9 cellular contexts compared by ENCODE assay signal in the genomic region with DNA sequence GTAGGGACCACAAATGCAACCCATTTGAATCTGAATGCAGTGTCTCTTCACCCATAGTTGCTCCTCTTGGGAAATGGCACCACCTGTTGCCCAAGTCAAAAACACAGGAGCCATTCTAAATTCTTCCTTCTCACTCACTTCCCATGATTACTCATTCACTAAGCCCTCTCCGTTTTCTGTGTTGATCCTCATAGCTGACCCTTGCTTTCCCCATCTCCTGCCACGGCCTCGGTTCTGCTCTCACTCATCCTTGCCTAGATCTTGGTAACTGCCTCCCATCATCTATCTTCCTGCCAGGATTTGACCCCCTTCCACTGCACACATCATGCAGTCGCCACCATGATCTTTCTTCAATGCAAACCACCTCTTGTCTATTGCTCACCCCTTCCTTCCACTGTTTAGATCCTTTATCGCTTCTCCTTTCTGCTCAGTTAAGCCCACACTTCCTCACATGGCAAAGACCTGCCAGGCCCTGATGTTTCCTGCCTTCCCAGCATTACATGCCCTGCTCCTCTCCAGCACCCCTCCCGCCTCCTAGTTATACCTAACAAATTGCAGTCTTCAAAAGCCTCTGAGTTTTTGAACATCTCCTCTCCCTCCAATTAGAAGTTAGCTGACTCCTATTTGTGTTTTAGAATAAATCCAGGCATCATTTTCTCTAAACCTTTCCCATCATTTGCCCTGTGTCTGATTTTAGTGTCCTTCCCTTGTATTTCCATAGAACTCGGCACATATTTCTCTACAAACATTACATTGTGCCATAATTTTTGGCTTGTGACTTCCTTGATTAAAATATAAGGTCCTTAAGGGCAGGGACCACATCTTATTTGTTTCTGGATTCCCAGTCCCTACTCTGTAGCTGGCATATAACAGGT. TPM values are rescaled to one million over a fixed set of nuclear protein-coding genes. Genes with fewer than 3 reads are reported as not detected.
DNase-seq lines count a peak whose midpoint lies in the region; ATAC-seq and TF ChIP-seq lines count a peak whose summit lies in the region.
"Had no signal": no experiment of that assay in that cellular context is flagged by ENCODE, and none has a peak within 500 bp of the region (broad histone marks: within the 10 kb centered on the region; RNA-seq: fewer than 3 reads in every experiment).

No MANE protein-coding gene starts in this region.

- H3K36me3 Mint-ChIP-seq in nephron (ENCODE audit: low read depth): no peaks in the 10 kb centered on the region

- WGBS in mammary epithelial cell (ENCODE audit: low coverage, missing lambda C conversion rate): 90% methylated on average over 7 of the region's 7 CpGs
- WGBS in body of pancreas, 2 donors: 49% methylated on average over 7 of the region's 7 CpGs

- no peak overlapping the region for H2AFZ ChIP-seq in mammary epithelial cell (ENCODE audit: low read depth, low read length)

- BruUV-seq in mammary epithelial cell (replicated peaks; lab: Mats Ljungman, UMichigan): no TSS peak

- H3K4me3 ChIP-seq in MG63 (no peak overlapping the region), mammary epithelial cell (replicated peaks in 1 of 3; ENCODE audit: insufficient read depth in 1 of 3, low read depth in 2 of 3, low read length in 3 of 3) (no peak overlapping the region), body of pancreas (no peak overlapping the region)

- DNase-seq in GM10266 (ENCODE audit: extremely low spot score) (no peak), MG63 (peak; percentile 13), mammary epithelial cell (peak; percentile 25), NCI-H526 treated with DMSO at 0.1 percent for 48 hours (lab: John Stamatoyannopoulos, UW) (no peak), body of pancreas (no peak), NCI-H1436 treated with DMSO at 0.1 percent for 48 hours (lab: John Stamatoyannopoulos, UW) (no peak)
- no peak for DNase-seq in activated CD4-positive, CD25-positive, alpha-beta regulatory T cell treated with anti-CD3 and anti-CD28 coated beads, Interleukin-2, amount 50 U/mL, for 72 hours
- DNase-seq: nucleus accumbens had no signal

- no peak overlapping the region for H3K4me3 Mint-ChIP-seq in nephron

- peaks cover 4% of the 10 kb centered on the region for H3K27me3 Mint-ChIP-seq in nephron (ENCODE audit: low read depth)

- no peaks in the 10 kb centered on the region for H4K20me1 ChIP-seq in mammary epithelial cell (ENCODE audit: insufficient read depth, low read length)

- dilution Hi-C loops in mammary epithelial cell (cut with HindIII; ENCODE audit: low sequenced_read_pairs): no loop called here

- peaks cover 5% of the 10 kb centered on the region; the same call in 1 of the 2 replicates for H3K9me3 ChIP-seq in MG63
- peaks cover 2% of the 10 kb centered on the region for H3K9me3 ChIP-seq in mammary epithelial cell (replicated peaks; ENCODE audit: insufficient read depth, low read length)
- H3K9me3 ChIP-seq in body of pancreas: no peaks in the 10 kb centered on the region

- no peak overlapping the region for H3K9ac ChIP-seq in mammary epithelial cell (ENCODE audit: insufficient read depth, low read length)

- no peaks in the 10 kb centered on the region for H3K79me2 ChIP-seq in mammary epithelial cell (ENCODE audit: insufficient read depth, low read length)

- no peak for TF ChIP-seq POLR2A in body of pancreas (IDR thresholded peaks at IDR 0.05)

- no peak overlapping the region for H3K4me2 ChIP-seq in mammary epithelial cell (ENCODE audit: insufficient read depth, low read depth, low read length)

- no peaks in the 10 kb centered on the region for H3K4me1 ChIP-seq in mammary epithelial cell (ENCODE audit: insufficient read depth, low read length)
- H3K4me1 ChIP-seq in body of pancreas: no peaks in the 10 kb centered on the region

- H3K9me3 Mint-ChIP-seq in nephron: peaks cover 37% of the 10 kb centered on the region

- intact Hi-C loops in mammary epithelial cell (cut with micrococcal nuclease) (loop anchor here (1.0 to 5.0 kb wide), 3 partner anchors 134 to 368 kb away; partner anchors contain the start of genes COX15 and CUTC), body of pancreas (cut with DNase I) (no loop called here)

- H3K36me3 ChIP-seq in MG63 (no peaks in the 10 kb centered on the region), mammary epithelial cell (ENCODE audit: insufficient read depth, low read length) (no peaks in the 10 kb centered on the region), body of pancreas (replicated peaks in 1 of 2; ENCODE audit: insufficient read depth in 1 of 2, low read depth in 2 of 2) (no peaks in the 10 kb centered on the region)

- H3K27ac ChIP-seq in mammary epithelial cell (ENCODE audit: insufficient read depth, low read depth, low read length) (no peak overlapping the region), body of pancreas (no peak overlapping the region)

- in situ Hi-C loops in mammary epithelial cell (cut with MboI; ENCODE audit: low sequenced_read_pairs in 2 of 2): no loop called here

- H3K4me1 Mint-ChIP-seq in nephron: no peaks in the 10 kb centered on the region

- H3K27me3 ChIP-seq in MG63: no peaks in the 10 kb centered on the region
- peaks cover 1% of the 10 kb centered on the region for H3K27me3 ChIP-seq in mammary epithelial cell (ENCODE audit: insufficient read depth, low read length)
- no peaks in the 10 kb centered on the region for H3K27me3 ChIP-seq in body of pancreas

- no peak overlapping the region for H3K27ac Mint-ChIP-seq in nephron

- ATAC-seq in body of pancreas: no peak

- CTCF ChIA-PET in mammary epithelial cell (lab: Charles Lee; ENCODE audit: low non-redundant PET): no interaction called here

- TF ChIP-seq CTCF in GM10266 (IDR thresholded peaks at IDR 0.05; ENCODE audit: control insufficient read depth, insufficient read depth, low read depth, missing control alignments): peak; percentile 31
- peak; percentile 13 to 37 for TF ChIP-seq CTCF in mammary epithelial cell (conservative IDR thresholded peaks at IDR 0.05 in 1 of 2, IDR thresholded peaks at IDR 0.05 in 1 of 2; ENCODE audit: extremely low read depth in 1 of 2, insufficient read depth in 1 of 2, low read depth in 1 of 2, low read length in 2 of 2)
- peak in 2 of 3 experiments; percentile 9 to 17 for TF ChIP-seq CTCF in nephron (IDR thresholded peaks at IDR 0.05; ENCODE audit: unreplicated experiment in 3 of 3)
- TF ChIP-seq CTCF in body of pancreas (IDR thresholded peaks at IDR 0.05): no peak

RNA-seq across cellular contexts. Expression of gene CPN1, which starts 19.2 kb away (rescaled TPM):
- total RNA-seq in MG63 (2014; rRNA removed; shearing (Covaris generic); ENCODE audit: low replicate concordance): not detected in 2 replicates
- total RNA-seq in mammary epithelial cell (not detected), body of pancreas (not detected)
- polyA plus RNA-seq in mammary epithelial cell: not detected
- polyA minus RNA-seq in mammary epithelial cell: not detected

Comparison
In these comparisons a context has a peak if more than half of its experiments do, and no peak if none do; other contexts are left out.
1. DNase-seq: peak in MG63 (single experiment) and mammary epithelial cell (single experiment); none in GM10266 (single experiment), NCI-H526 treated with DMSO at 0.1 percent for 48 hours (single experiment), activated CD4-positive, CD25-positive, alpha-beta regulatory T cell treated with anti-CD3 and anti-CD28 coated beads, Interleukin-2, amount 50 U/mL, for 72 hours (single experiment), body of pancreas (0 of 4) and NCI-H1436 treated with DMSO at 0.1 percent for 48 hours (single experiment).
2. CTCF ChIP-seq: peak in GM10266 (single experiment), mammary epithelial cell (2 of 2) and nephron (2 of 3); none in body of pancreas (0 of 7).